In the genomic region with DNA sequence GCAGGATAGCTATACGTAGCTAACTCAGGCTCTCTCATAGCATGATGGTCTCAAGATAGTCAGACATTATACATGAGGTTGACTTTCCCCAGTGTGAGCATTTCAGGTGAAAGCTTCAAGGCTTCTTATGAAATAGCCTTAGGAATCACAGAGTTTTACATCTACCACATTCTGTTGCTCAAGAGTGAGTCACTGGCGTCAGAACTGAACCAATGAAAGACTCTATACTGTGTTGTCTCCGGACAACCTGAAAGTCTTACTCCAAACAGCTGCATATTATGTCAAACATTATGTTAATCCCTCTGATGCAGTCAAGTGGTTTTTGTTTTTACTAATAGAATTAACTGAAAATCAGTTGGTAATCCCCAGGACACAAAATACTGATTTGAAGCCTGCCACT, we compare ENCODE assay signal across 1 cellular context.
TF ChIP-seq lines count a peak whose summit lies in the region.

No MANE protein-coding gene starts in this region.

TF ChIP-seq in H1, 55 proteins besides CTCF, POLR2A, EP300 and RAD21 (continued from another document):
- TF ChIP-seq, protein P1, sequence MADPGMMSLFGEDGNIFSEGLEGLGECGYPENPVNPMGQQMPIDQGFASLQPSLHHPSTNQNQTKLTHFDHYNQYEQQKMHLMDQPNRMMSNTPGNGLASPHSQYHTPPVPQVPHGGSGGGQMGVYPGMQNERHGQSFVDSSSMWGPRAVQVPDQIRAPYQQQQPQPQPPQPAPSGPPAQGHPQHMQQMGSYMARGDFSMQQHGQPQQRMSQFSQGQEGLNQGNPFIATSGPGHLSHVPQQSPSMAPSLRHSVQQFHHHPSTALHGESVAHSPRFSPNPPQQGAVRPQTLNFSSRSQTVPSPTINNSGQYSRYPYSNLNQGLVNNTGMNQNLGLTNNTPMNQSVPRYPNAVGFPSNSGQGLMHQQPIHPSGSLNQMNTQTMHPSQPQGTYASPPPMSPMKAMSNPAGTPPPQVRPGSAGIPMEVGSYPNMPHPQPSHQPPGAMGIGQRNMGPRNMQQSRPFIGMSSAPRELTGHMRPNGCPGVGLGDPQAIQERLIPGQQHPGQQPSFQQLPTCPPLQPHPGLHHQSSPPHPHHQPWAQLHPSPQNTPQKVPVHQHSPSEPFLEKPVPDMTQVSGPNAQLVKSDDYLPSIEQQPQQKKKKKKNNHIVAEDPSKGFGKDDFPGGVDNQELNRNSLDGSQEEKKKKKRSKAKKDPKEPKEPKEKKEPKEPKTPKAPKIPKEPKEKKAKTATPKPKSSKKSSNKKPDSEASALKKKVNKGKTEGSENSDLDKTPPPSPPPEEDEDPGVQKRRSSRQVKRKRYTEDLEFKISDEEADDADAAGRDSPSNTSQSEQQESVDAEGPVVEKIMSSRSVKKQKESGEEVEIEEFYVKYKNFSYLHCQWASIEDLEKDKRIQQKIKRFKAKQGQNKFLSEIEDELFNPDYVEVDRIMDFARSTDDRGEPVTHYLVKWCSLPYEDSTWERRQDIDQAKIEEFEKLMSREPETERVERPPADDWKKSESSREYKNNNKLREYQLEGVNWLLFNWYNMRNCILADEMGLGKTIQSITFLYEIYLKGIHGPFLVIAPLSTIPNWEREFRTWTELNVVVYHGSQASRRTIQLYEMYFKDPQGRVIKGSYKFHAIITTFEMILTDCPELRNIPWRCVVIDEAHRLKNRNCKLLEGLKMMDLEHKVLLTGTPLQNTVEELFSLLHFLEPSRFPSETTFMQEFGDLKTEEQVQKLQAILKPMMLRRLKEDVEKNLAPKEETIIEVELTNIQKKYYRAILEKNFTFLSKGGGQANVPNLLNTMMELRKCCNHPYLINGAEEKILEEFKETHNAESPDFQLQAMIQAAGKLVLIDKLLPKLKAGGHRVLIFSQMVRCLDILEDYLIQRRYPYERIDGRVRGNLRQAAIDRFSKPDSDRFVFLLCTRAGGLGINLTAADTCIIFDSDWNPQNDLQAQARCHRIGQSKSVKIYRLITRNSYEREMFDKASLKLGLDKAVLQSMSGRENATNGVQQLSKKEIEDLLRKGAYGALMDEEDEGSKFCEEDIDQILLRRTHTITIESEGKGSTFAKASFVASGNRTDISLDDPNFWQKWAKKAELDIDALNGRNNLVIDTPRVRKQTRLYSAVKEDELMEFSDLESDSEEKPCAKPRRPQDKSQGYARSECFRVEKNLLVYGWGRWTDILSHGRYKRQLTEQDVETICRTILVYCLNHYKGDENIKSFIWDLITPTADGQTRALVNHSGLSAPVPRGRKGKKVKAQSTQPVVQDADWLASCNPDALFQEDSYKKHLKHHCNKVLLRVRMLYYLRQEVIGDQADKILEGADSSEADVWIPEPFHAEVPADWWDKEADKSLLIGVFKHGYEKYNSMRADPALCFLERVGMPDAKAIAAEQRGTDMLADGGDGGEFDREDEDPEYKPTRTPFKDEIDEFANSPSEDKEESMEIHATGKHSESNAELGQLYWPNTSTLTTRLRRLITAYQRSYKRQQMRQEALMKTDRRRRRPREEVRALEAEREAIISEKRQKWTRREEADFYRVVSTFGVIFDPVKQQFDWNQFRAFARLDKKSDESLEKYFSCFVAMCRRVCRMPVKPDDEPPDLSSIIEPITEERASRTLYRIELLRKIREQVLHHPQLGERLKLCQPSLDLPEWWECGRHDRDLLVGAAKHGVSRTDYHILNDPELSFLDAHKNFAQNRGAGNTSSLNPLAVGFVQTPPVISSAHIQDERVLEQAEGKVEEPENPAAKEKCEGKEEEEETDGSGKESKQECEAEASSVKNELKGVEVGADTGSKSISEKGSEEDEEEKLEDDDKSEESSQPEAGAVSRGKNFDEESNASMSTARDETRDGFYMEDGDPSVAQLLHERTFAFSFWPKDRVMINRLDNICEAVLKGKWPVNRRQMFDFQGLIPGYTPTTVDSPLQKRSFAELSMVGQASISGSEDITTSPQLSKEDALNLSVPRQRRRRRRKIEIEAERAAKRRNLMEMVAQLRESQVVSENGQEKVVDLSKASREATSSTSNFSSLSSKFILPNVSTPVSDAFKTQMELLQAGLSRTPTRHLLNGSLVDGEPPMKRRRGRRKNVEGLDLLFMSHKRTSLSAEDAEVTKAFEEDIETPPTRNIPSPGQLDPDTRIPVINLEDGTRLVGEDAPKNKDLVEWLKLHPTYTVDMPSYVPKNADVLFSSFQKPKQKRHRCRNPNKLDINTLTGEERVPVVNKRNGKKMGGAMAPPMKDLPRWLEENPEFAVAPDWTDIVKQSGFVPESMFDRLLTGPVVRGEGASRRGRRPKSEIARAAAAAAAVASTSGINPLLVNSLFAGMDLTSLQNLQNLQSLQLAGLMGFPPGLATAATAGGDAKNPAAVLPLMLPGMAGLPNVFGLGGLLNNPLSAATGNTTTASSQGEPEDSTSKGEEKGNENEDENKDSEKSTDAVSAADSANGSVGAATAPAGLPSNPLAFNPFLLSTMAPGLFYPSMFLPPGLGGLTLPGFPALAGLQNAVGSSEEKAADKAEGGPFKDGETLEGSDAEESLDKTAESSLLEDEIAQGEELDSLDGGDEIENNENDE (IDR thresholded peaks at IDR 0.05; ENCODE audit: insufficient replicate concordance, low read length): no peak
- TF ChIP-seq BRCA1 (IDR thresholded peaks at IDR 0.05; ENCODE audit: low read depth, low read length) (no peak), SIRT6 (IDR thresholded peaks at IDR 0.05; ENCODE audit: low read length) (no peak), TAF1 (IDR thresholded peaks at IDR 0.05; ENCODE audit: low read depth, low read length) (no peak), CBX8 (IDR thresholded peaks at IDR 0.05; ENCODE audit: borderline replicate concordance, low read depth, low read length) (no peak), KDM1A (IDR thresholded peaks at IDR 0.05; ENCODE audit: borderline replicate concordance, low read length) (no peak)
